Comparison of ENCODE assay signal across 7 cellular contexts in genomic region chr4:140152760-140153418, GRCh38. TPM values are rescaled to one million over a fixed set of nuclear protein-coding genes. Genes with fewer than 3 reads are reported as not detected.
DNase-seq lines count a peak whose midpoint lies in the region; ATAC-seq, FAIRE-seq and TF ChIP-seq lines count a peak whose summit lies in the region.

No MANE protein-coding gene starts in this region.

- no peak for FAIRE-seq in GM12892 (lab: Jason Lieb, UNC)

- peak overlapping the region in 1 of 2 donors; percentile 41 for H3K27ac Mint-ChIP-seq in natural killer cell treated with Interleukin-12 subunit alpha and Interleukin-12 subunit beta and Interleukin-15 and Interleukin-18, amount 100 ng/mL, for 72 hours

- no peak for ATAC-seq in natural killer cell treated with Interleukin-12 subunit alpha and Interleukin-12 subunit beta and Interleukin-15 and Interleukin-18, amount 100 ng/mL, for 72 hours

- TF ChIP-seq CTCF in fibroblast of villous mesenchyme (IDR thresholded peaks at IDR 0.05; ENCODE audit: insufficient read depth, low read depth, low read length): no peak
- no peak for TF ChIP-seq CTCF in suprapubic skin (IDR thresholded peaks at IDR 0.05)

- H3K4me1 Mint-ChIP-seq in natural killer cell treated with Interleukin-12 subunit alpha and Interleukin-12 subunit beta and Interleukin-15 and Interleukin-18, amount 100 ng/mL, for 72 hours (ENCODE audit: low read depth in 2 of 2): peaks cover 26% of the 10 kb centered on the region in 2 donors

- H3K4me3 ChIP-seq in NT2/D1 (ENCODE audit: insufficient read length, low read depth) (peak overlapping the region; percentile 53), fibroblast of villous mesenchyme (ENCODE audit: low read depth, low read length) (peak overlapping the region; percentile 87), suprapubic skin (peak overlapping the region; percentile 59)

- 0% methylated on average over 11 of the region's 53 CpGs for WGBS in suprapubic skin

- TF ChIP-seq POLR2A in GM12892 (IDR thresholded peaks at IDR 0.05; ENCODE audit: low read depth, low read length) (no peak), suprapubic skin (IDR thresholded peaks at IDR 0.05) (no peak)

- H3K9me3 ChIP-seq in NT2/D1 (ENCODE audit: insufficient read depth, low read length) (no peaks in the 10 kb centered on the region), suprapubic skin (no peaks in the 10 kb centered on the region)

- peaks cover 17% of the 10 kb centered on the region for H3K27me3 ChIP-seq in NT2/D1 (ENCODE audit: insufficient read depth, insufficient read length)
- H3K27me3 ChIP-seq in suprapubic skin: no peaks in the 10 kb centered on the region

- peak overlapping the region; percentile 67 for H3K9ac ChIP-seq in NT2/D1 (ENCODE audit: insufficient read length, low read depth)

- H3K27me3 Mint-ChIP-seq in natural killer cell treated with Interleukin-12 subunit alpha and Interleukin-12 subunit beta and Interleukin-15 and Interleukin-18, amount 100 ng/mL, for 72 hours: peaks cover 16 to 22% of the 10 kb centered on the region in 2 donors

- H3K4me3 Mint-ChIP-seq in natural killer cell treated with Interleukin-12 subunit alpha and Interleukin-12 subunit beta and Interleukin-15 and Interleukin-18, amount 100 ng/mL, for 72 hours: peak overlapping the region; percentile 87

- H3K36me3 Mint-ChIP-seq in natural killer cell treated with Interleukin-12 subunit alpha and Interleukin-12 subunit beta and Interleukin-15 and Interleukin-18, amount 100 ng/mL, for 72 hours: no peaks in the 10 kb centered on the region

- H3K9me3 Mint-ChIP-seq in natural killer cell treated with Interleukin-12 subunit alpha and Interleukin-12 subunit beta and Interleukin-15 and Interleukin-18, amount 100 ng/mL, for 72 hours: no peaks in the 10 kb centered on the region

- DNase-seq in GM12892 (ENCODE audit: insufficient read length) (peak; percentile 10), NT2/D1 (ENCODE audit: low read depth, low spot score) (no peak), activated gamma-delta T cell (lab: John Stamatoyannopoulos, UW) (peak; percentile 25), fibroblast of villous mesenchyme (ENCODE audit: low read depth) (peak; percentile 44), suprapubic skin (ENCODE audit: low spot score in 2 of 2) (peak; percentile 78 to 86), SIG-M5 treated with dmso at 0.1 percent for 504 hours (lab: John Stamatoyannopoulos, UW; ENCODE audit: unreplicated experiment) (no peak)
- DNase-seq in natural killer cell treated with Interleukin-12 subunit alpha and Interleukin-12 subunit beta and Interleukin-15 and Interleukin-18, amount 100 ng/mL, for 72 hours (ENCODE audit: low spot score): no peak

- TF ChIP-seq EP300 in suprapubic skin (IDR thresholded peaks at IDR 0.05): no peak

- peak overlapping the region; percentile 94 for H3K27ac ChIP-seq in suprapubic skin

- H3K36me3 ChIP-seq in NT2/D1 (ENCODE audit: insufficient read depth, insufficient read length, low read length) (no peaks in the 10 kb centered on the region), suprapubic skin (no peaks in the 10 kb centered on the region)

- H3K4me1 ChIP-seq in NT2/D1 (ENCODE audit: insufficient read depth, insufficient read length) (no peaks in the 10 kb centered on the region), suprapubic skin (peaks cover 16% of the 10 kb centered on the region)

RNA-seq across cellular contexts. Expression of gene MAML3, which starts 1.1 kb away (rescaled TPM):
- not detected for polyA plus RNA-seq in GM12892 (2012; ENCODE audit: missing spikeins)
- total RNA-seq in fibroblast of villous mesenchyme: 4.2 and 6.5 TPM in 2 replicates
- 1 to 10 TPM in 1 of 2 donors, under 1 TPM in 1; 0.40 to 1.3 TPM for total RNA-seq in natural killer cell treated with Interleukin-12 subunit alpha and Interleukin-12 subunit beta and Interleukin-15 and Interleukin-18, amount 100 ng/mL, for 72 hours
- 10 to 100 TPM; 18.2 to 42.7 (median 28.6) TPM for total RNA-seq in suprapubic skin

Comparison
In these comparisons a context has a peak if more than half of its experiments do, and no peak if none do; other contexts are left out.
1. DNase-seq: peak in GM12892 (single experiment), activated gamma-delta T cell (single experiment), fibroblast of villous mesenchyme (single experiment) and suprapubic skin (2 of 2); none in NT2/D1 (single experiment), natural killer cell treated with Interleukin-12 subunit alpha and Interleukin-12 subunit beta and Interleukin-15 and Interleukin-18, amount 100 ng/mL, for 72 hours (single experiment) and SIG-M5 treated with dmso at 0.1 percent for 504 hours (single experiment).
2. Peak in every context shown above with its lines, with median percentiles within 50 percentile points of each other: H3K4me3 ChIP-seq.